In genomic region chr6:149847943-149848267, GRCh38 we compare ENCODE assay signal across 1 cellular context.
TF ChIP-seq lines count a peak whose summit lies in the region.

No MANE protein-coding gene starts in this region.

TF ChIP-seq in HEK293, 187 proteins besides CTCF, POLR2A, EP300 and RAD21 (continued from another document):
- TF ChIP-seq, protein P1, sequence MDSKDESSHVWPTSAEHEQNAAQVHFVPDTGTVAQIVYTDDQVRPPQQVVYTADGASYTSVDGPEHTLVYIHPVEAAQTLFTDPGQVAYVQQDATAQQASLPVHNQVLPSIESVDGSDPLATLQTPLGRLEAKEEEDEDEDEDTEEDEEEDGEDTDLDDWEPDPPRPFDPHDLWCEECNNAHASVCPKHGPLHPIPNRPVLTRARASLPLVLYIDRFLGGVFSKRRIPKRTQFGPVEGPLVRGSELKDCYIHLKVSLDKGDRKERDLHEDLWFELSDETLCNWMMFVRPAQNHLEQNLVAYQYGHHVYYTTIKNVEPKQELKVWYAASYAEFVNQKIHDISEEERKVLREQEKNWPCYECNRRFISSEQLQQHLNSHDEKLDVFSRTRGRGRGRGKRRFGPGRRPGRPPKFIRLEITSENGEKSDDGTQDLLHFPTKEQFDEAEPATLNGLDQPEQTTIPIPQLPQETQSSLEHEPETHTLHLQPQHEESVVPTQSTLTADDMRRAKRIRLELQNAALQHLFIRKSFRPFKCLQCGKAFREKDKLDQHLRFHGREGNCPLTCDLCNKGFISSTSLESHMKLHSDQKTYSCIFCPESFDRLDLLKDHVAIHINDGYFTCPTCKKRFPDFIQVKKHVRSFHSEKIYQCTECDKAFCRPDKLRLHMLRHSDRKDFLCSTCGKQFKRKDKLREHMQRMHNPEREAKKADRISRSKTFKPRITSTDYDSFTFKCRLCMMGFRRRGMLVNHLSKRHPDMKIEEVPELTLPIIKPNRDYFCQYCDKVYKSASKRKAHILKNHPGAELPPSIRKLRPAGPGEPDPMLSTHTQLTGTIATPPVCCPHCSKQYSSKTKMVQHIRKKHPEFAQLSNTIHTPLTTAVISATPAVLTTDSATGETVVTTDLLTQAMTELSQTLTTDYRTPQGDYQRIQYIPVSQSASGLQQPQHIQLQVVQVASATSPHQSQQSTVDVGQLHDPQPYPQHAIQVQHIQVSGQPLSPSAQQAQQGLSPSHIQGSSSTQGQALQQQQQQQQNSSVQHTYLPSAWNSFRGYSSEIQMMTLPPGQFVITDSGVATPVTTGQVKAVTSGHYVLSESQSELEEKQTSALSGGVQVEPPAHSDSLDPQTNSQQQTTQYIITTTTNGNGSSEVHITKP (tag by site-specific recombination; IDR thresholded peaks at IDR 0.05) = 0 out of 2 replicates have a peak, but pooled peaks have one; percentile 3
- no peak for TF ChIP-seq ZNF621 (tag by site-specific recombination; IDR thresholded peaks at IDR 0.05)
- 0 out of 2 replicates have a peak, but pooled peaks have one; percentile 3 for TF ChIP-seq YY2 (tag by site-specific recombination; IDR thresholded peaks at IDR 0.05)
- TF ChIP-seq ZNF513 (tag by site-specific recombination; IDR thresholded peaks at IDR 0.05) = no peak
